In genomic region chr6:43058511-43058910, GRCh38 we compare ENCODE assay signal across 1 cellular context.
TF ChIP-seq lines count a peak whose summit lies in the region.

No MANE protein-coding gene starts in this region.

TF ChIP-seq in liver, 16 proteins besides CTCF, POLR2A, EP300 and RAD21 (continued from another document):
- TF ChIP-seq ZBTB33 (IDR thresholded peaks at IDR 0.05) (no peak), NR2F2 (IDR thresholded peaks at IDR 0.05) (no peak), FOXA2 (IDR thresholded peaks at IDR 0.05) (no peak), GABPA (IDR thresholded peaks at IDR 0.05 in 1 of 2, conservative IDR thresholded peaks at IDR 0.05 in 1 of 2) (no peak), JUND (IDR thresholded peaks at IDR 0.05) (no peak), RXRA (IDR thresholded peaks at IDR 0.05) (no peak)
